Comparison of ENCODE assay signal across 10 cellular contexts in genomic region chrX:150478496-150479492, GRCh38.
DNase-seq lines count a peak whose midpoint lies in the region; ATAC-seq, FAIRE-seq and TF ChIP-seq lines count a peak whose summit lies in the region.
"Had no signal": no experiment of that assay in that cellular context is flagged by ENCODE, and none has a peak within 500 bp of the region (broad histone marks: within the 10 kb centered on the region; RNA-seq: fewer than 3 reads in every experiment).

No MANE protein-coding gene starts in this region.

- H3K4me3 ChIP-seq in pancreas: no peak overlapping the region
- no peak overlapping the region for H3K4me3 ChIP-seq in tibial artery

- H3K27me3 ChIP-seq in pancreas (no peaks in the 10 kb centered on the region), tibial artery (no peaks in the 10 kb centered on the region)

- H3K36me3 ChIP-seq in pancreas (no peaks in the 10 kb centered on the region), tibial artery (no peaks in the 10 kb centered on the region)

- peak; percentile 47 for FAIRE-seq in pancreas (lab: Jason Lieb, UNC)
- FAIRE-seq: GM12892 had no signal

- intact Hi-C loops in pancreas (cut with DNase I): no loop called here
- intact Hi-C loops in tibial artery (cut with DNase I; ENCODE audit: low total_unique reads): no loop called here

- DNase-seq in activated CD4-positive, alpha-beta T cell treated with anti-CD3 and anti-CD28 coated beads for 48 hours: peak; percentile 46
- DNase-seq in pancreas: no peak
- DNase-seq in tibial artery: no peak
- DNase-seq in middle frontal gyrus (ENCODE audit: extremely low spot score, low spot score): no peak
- DNase-seq in NK-92 treated with Interleukin-12 subunit alpha and Interleukin-12 subunit beta, amount 100 ng/mL, for 24 hours (lab: John Stamatoyannopoulos, UW): no peak
- DNase-seq: NCI-H1092 treated with DMSO at 0.1 percent for 48 hours had no signal

- no peaks in the 10 kb centered on the region for H3K9me3 ChIP-seq in pancreas
- no peaks in the 10 kb centered on the region for H3K9me3 ChIP-seq in tibial artery

- WGBS in pancreas, 2 donors: 69 to 78% methylated on average over 13 of the region's 13 CpGs

- ATAC-seq in GM19023 (IDR thresholded peaks at IDR 0.05; ENCODE audit: unreplicated experiment): peak; percentile 46
- ATAC-seq in HG02885 (IDR thresholded peaks at IDR 0.05; ENCODE audit: poor library complexity, unreplicated experiment): peak; percentile 48
- no peak for ATAC-seq in pancreas
- ATAC-seq in HG03442 (IDR thresholded peaks at IDR 0.05; ENCODE audit: unreplicated experiment): no peak

- TF ChIP-seq CTCF in pancreas (IDR thresholded peaks at IDR 0.05) (no peak), tibial artery (IDR thresholded peaks at IDR 0.05) (no peak)

- H3K27ac ChIP-seq in pancreas (no peak overlapping the region), tibial artery (no peak overlapping the region)

- H3K4me1 ChIP-seq in pancreas (no peaks in the 10 kb centered on the region), tibial artery (no peaks in the 10 kb centered on the region)

Comparison
In these comparisons a context has a peak if more than half of its experiments do, and no peak if none do; other contexts are left out.
1. ATAC-seq: peak in GM19023 (single experiment) and HG02885 (single experiment); none in pancreas (0 of 4) and HG03442 (single experiment).